11 cellular contexts compared by ENCODE assay signal in genomic region chr3:108301695-108302404, GRCh38. TPM values are rescaled to one million over a fixed set of nuclear protein-coding genes. Genes with fewer than 3 reads are reported as not detected.
A peak's percentile ranks its signal among the peaks of the same experiment; 100 is the strongest.
DNase-seq lines count a peak whose midpoint lies in the region; ATAC-seq, FAIRE-seq and TF ChIP-seq lines count a peak whose summit lies in the region.
"Had no signal": no experiment of that assay in that cellular context is flagged by ENCODE, and none has a peak within 500 bp of the region (broad histone marks: within the 10 kb centered on the region; RNA-seq: fewer than 3 reads in every experiment).

No MANE protein-coding gene starts in this region.

- ATAC-seq in GM21390 (IDR thresholded peaks at IDR 0.05; ENCODE audit: unreplicated experiment) (peak; percentile 64), esophagus mucosa (no peak)

- peak overlapping the region; percentile 50 for H2AFZ ChIP-seq in MM.1S (ENCODE audit: low read length)

- peak; percentile 42 for DNase-seq in ELR (ENCODE audit: low read depth)
- peak; percentile 16 for DNase-seq in MM.1S
- DNase-seq in bronchial epithelial cell (ENCODE audit: low read depth): peak; percentile 34
- DNase-seq in amygdala (lab: John Stamatoyannopoulos, UW): no peak
- no peak for DNase-seq in HPDE6-E6E7 (ENCODE audit: extremely low spot score)
- no peak for DNase-seq in activated CD4-positive, CD25-positive, alpha-beta regulatory T cell treated with anti-CD3 and anti-CD28 coated beads, Interleukin-2, amount 50 U/mL, for 72 hours
- DNase-seq: DMS153; NCI-H1092; stimulated activated CD4-positive, alpha-beta T cell treated with anti-CD3 and anti-CD28 coated beads, Interleukin-2, amount 100 ng/mL, for 24 hours had no signal

- peak overlapping the region; percentile 53 for H3K4me2 ChIP-seq in MM.1S (ENCODE audit: low read depth, low read length)

- FAIRE-seq in bronchial epithelial cell (lab: Jason Lieb, UNC): no peak

- H3K27ac ChIP-seq in MM.1S (ENCODE audit: low read length): peak overlapping the region; percentile 21; the same call in 1 of the 2 replicates

- H3F3A ChIP-seq in MM.1S (ENCODE audit: insufficient read depth, low read length): no peaks in the 10 kb centered on the region

- H3K36me3 ChIP-seq in MM.1S (replicated peaks; ENCODE audit: insufficient read depth, low read length): no peaks in the 10 kb centered on the region
- H3K36me3 ChIP-seq in bronchial epithelial cell (ENCODE audit: control insufficient read depth, insufficient read depth, low read length): no peaks in the 10 kb centered on the region

- H3K9me3 ChIP-seq in MM.1S (replicated peaks; ENCODE audit: insufficient read depth, low read length): no peaks in the 10 kb centered on the region

- H3K79me2 ChIP-seq in MM.1S (ENCODE audit: low read length): no peaks in the 10 kb centered on the region

- peak overlapping the region; percentile 9; the same call in 1 of the 2 replicates for H3K9ac ChIP-seq in MM.1S (ENCODE audit: low read length)

- H3K4me3 ChIP-seq in MM.1S (ENCODE audit: low read length) (peak overlapping the region; percentile 18), bronchial epithelial cell (ENCODE audit: low read depth, low read length) (no peak overlapping the region)

- H4K20me1 ChIP-seq in MM.1S (ENCODE audit: insufficient read depth, low read length): no peaks in the 10 kb centered on the region

- H3K27me3 ChIP-seq in MM.1S (replicated peaks; ENCODE audit: insufficient read depth, low read length): no peaks in the 10 kb centered on the region
- no peaks in the 10 kb centered on the region for H3K27me3 ChIP-seq in bronchial epithelial cell (ENCODE audit: control insufficient read depth, insufficient read depth, low read length)

- H3K4me1 ChIP-seq in MM.1S (ENCODE audit: low read length): 0 out of 2 replicates have a peak, but pooled peaks cover 4% of the 10 kb centered on the region

- no peak for TF ChIP-seq CTCF in MM.1S (IDR thresholded peaks at IDR 0.05; ENCODE audit: low read length)
- TF ChIP-seq CTCF in bronchial epithelial cell (IDR thresholded peaks at IDR 0.05; ENCODE audit: insufficient read depth, low read length, severe bottlenecking): no peak

- no peaks in the 10 kb centered on the region for H3K9me2 ChIP-seq in MM.1S (replicated peaks; ENCODE audit: insufficient read depth, low read length)

RNA-seq across cellular contexts. Expression of gene HHLA2, which starts 5.5 kb away (rescaled TPM):
- total RNA-seq in bronchial epithelial cell (not detected in 2 replicates), esophagus mucosa (not detected)

Comparison
In these comparisons a context has a peak if more than half of its experiments do, and no peak if none do; other contexts are left out.
1. DNase-seq: peak in ELR (single experiment), MM.1S (single experiment) and bronchial epithelial cell (single experiment); none in amygdala (0 of 56), HPDE6-E6E7 (single experiment) and activated CD4-positive, CD25-positive, alpha-beta regulatory T cell treated with anti-CD3 and anti-CD28 coated beads, Interleukin-2, amount 50 U/mL, for 72 hours (single experiment).